Comparison of ENCODE assay signal across 16 cellular contexts in the genomic region with DNA sequence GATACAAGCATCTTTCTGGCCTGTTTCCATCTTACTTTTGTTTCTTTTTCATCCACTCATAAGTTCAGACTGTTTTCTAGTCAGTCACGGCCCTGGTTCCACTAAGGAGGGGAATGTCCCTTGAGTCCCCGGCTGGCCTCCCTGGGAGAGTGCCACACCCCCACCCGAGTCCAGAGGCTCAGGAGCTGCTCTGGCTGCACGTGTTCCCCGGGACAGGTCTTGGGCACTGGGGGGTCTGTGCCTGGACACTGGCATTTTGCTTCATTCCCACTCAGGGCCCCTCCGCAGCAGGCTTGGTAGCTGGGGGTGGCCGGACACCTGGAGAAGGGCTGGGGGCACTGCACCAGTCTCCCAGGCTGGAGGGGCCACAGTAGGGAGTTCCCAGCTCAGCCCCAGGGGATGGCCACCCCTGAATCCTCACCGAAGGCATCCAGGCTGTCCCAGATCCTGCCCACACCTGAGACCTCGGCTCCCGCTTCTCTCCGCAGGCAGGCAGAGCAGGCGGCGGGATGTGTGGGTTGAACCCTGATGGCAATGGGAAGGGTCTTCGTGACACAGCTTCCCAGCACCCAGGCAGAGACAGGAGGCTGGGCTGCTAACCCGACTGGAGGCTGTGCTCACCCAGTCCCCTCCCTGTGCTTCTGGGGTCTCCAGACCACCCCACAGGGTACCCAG.
DNase-seq lines count a peak whose midpoint lies in the region; ATAC-seq and TF ChIP-seq lines count a peak whose summit lies in the region.
"Had no signal": no experiment of that assay in that cellular context is flagged by ENCODE, and none has a peak within 500 bp of the region (broad histone marks: within the 10 kb centered on the region; RNA-seq: fewer than 3 reads in every experiment).

No MANE protein-coding gene starts in this region.

- no peak overlapping the region for H3K4me3 Mint-ChIP-seq in H9
- H3K4me3 Mint-ChIP-seq: CD14-positive monocyte; CD4-positive, alpha-beta memory T cell had no signal

- peaks cover 6 to 8% of the 10 kb centered on the region in 2 experiments for H3K4me1 Mint-ChIP-seq in H9
- H3K4me1 Mint-ChIP-seq: CD4-positive, alpha-beta memory T cell had no signal

- intact Hi-C loops in esophagus muscularis mucosa (cut with DNase I): no loop called here

- H2BK120ac ChIP-seq in neuronal stem cell (ENCODE audit: low read depth, low read length): no peak overlapping the region
- no peak overlapping the region for H2BK120ac ChIP-seq in H9 (ENCODE audit: low read depth, low read length, poor library complexity, severe bottlenecking)

- H3K9me3 Mint-ChIP-seq in H9: peaks cover 0 to 5% of the 10 kb centered on the region in 2 experiments; a peak in 3 of 5 replicates
- H3K9me3 Mint-ChIP-seq: CD4-positive, alpha-beta memory T cell had no signal

- H3K79me2 ChIP-seq in H9 (ENCODE audit: insufficient read depth, low read length): no peaks in the 10 kb centered on the region

- H4K8ac ChIP-seq in neuronal stem cell (ENCODE audit: low read depth, low read length): no peak overlapping the region
- no peak overlapping the region for H4K8ac ChIP-seq in H9 (replicated peaks; ENCODE audit: insufficient read length, low read depth, low read length)

- no peak overlapping the region for H3T11ph ChIP-seq in H9 (ENCODE audit: low read length)

- H2BK5ac ChIP-seq in neuronal stem cell (ENCODE audit: low read length) (peak overlapping the region; percentile 48), H9 (ENCODE audit: insufficient read length, low read length) (no peak overlapping the region)

- H2BK20ac ChIP-seq in H9 (ENCODE audit: low read depth, low read length, poor library complexity, severe bottlenecking): no peak overlapping the region

- no peaks in the 10 kb centered on the region for H3K23me2 ChIP-seq in H9 (ENCODE audit: insufficient read length, low read depth, low read length, poor library complexity, severe bottlenecking)

- no peak for ATAC-seq in HG02759 (IDR thresholded peaks at IDR 0.05; ENCODE audit: unreplicated experiment)

- H3K36me3 ChIP-seq in BLaER1 (no peaks in the 10 kb centered on the region), esophagus muscularis mucosa (no peaks in the 10 kb centered on the region), neuronal stem cell (replicated peaks in 1 of 2; ENCODE audit: control insufficient read depth in 2 of 2, insufficient read depth in 2 of 2, low read length in 2 of 2) (no peaks in the 10 kb centered on the region)
- H3K36me3 ChIP-seq in BLaER1 treated with 17β-estradiol and CSF1 and Interleukin-3, amounts not matched to agents 10 nM and 100 nM: no peaks in the 10 kb centered on the region
- H3K36me3 ChIP-seq: BE2C had no signal

- H3K9me3 ChIP-seq in BLaER1: no peaks in the 10 kb centered on the region
- H3K9me3 ChIP-seq in BLaER1 treated with 17β-estradiol and CSF1 and Interleukin-3, amounts not matched to agents 10 nM and 100 nM (replicated peaks in 1 of 11): no peaks in the 10 kb centered on the region; a peak in 1 of 22 replicates
- no peaks in the 10 kb centered on the region for H3K9me3 ChIP-seq in esophagus muscularis mucosa
- H3K9me3 ChIP-seq in neuronal stem cell (replicated peaks in 1 of 2; ENCODE audit: control insufficient read depth in 2 of 2, insufficient read depth in 1 of 2, low read depth in 1 of 2, low read length in 2 of 2): peaks cover 0 to 1% of the 10 kb centered on the region in 2 donors
- no peaks in the 10 kb centered on the region for H3K9me3 ChIP-seq in H9 (ENCODE audit: control insufficient read depth, low read depth, low read length)
- H3K9me3 ChIP-seq: BE2C had no signal

- H3K79me1 ChIP-seq in neuronal stem cell (ENCODE audit: low read depth, low read length) (no peaks in the 10 kb centered on the region), H9 (ENCODE audit: insufficient read depth, low read depth, low read length, poor library complexity, severe bottlenecking) (no peaks in the 10 kb centered on the region)

- no peak overlapping the region for H4K5ac ChIP-seq in H9 (ENCODE audit: insufficient read length, low read depth, low read length)

- DNase-seq in esophagus muscularis mucosa (ENCODE audit: extremely low spot score) (peak; percentile 79), neuronal stem cell (ENCODE audit: low spot score) (no peak), H9 (no peak)
- DNase-seq in stimulated activated CD4-positive, alpha-beta T cell treated with anti-CD3 and anti-CD28 coated beads, Interleukin-2, amount 100 ng/mL, for 48 hours: no peak
- DNase-seq: CD4-positive, alpha-beta memory T cell; DMS153; DMS79; GDM1; HCEC 1CT had no signal

- H3K27ac Mint-ChIP-seq in H9: no peak overlapping the region
- H3K27ac Mint-ChIP-seq: CD4-positive, alpha-beta memory T cell had no signal

- H3K18ac ChIP-seq in neuronal stem cell (ENCODE audit: low read length) (peak overlapping the region; percentile 39), H9 (ENCODE audit: insufficient read length, low read depth, low read length) (no peak overlapping the region)

- H2AK5ac ChIP-seq in neuronal stem cell (ENCODE audit: low read depth, low read length): peak overlapping the region; percentile 76
- H2AK5ac ChIP-seq in H9 (ENCODE audit: insufficient read length, low read length): no peak overlapping the region

- no peaks in the 10 kb centered on the region; a peak in 1 of 7 replicates for H3K36me3 Mint-ChIP-seq in H9 (ENCODE audit: insufficient read depth in 1 of 3, low read depth in 3 of 3)
- H3K36me3 Mint-ChIP-seq: CD14-positive monocyte; CD4-positive, alpha-beta memory T cell had no signal

- no peak overlapping the region for H3K4me3 ChIP-seq in BLaER1
- H3K4me3 ChIP-seq in BLaER1 treated with 17β-estradiol and CSF1 and Interleukin-3, amounts not matched to agents 10 nM and 100 nM: no peak overlapping the region
- no peak overlapping the region for H3K4me3 ChIP-seq in esophagus muscularis mucosa
- peak overlapping the region in 1 of 2 donors; percentile 30 for H3K4me3 ChIP-seq in neuronal stem cell (ENCODE audit: low read length in 2 of 2)
- H3K4me3 ChIP-seq: GM23248 had no signal

- TF ChIP-seq CTCF in esophagus muscularis mucosa (IDR thresholded peaks at IDR 0.05) (no peak), H9 (conservative IDR thresholded peaks at IDR 0.05) (no peak)

- H4K91ac ChIP-seq in neuronal stem cell (ENCODE audit: low read depth, low read length, poor library complexity) (no peak overlapping the region), H9 (ENCODE audit: insufficient read length, low read depth, low read length) (no peak overlapping the region)

- no peak for TF ChIP-seq POLR2A in esophagus muscularis mucosa (IDR thresholded peaks at IDR 0.05; ENCODE audit: low read depth)

- H3K27me3 ChIP-seq in BLaER1 (no peaks in the 10 kb centered on the region), esophagus muscularis mucosa (peaks cover 0 to 45% (median 0%) of the 10 kb centered on the region in 4 donors), neuronal stem cell (ENCODE audit: control insufficient read depth in 3 of 3, insufficient read depth in 3 of 3, low read depth in 1 of 3, low read length in 3 of 3) (no peaks in the 10 kb centered on the region), H9 (ENCODE audit: insufficient read depth, low read length) (no peaks in the 10 kb centered on the region)
- no peaks in the 10 kb centered on the region for H3K27me3 ChIP-seq in BLaER1 treated with 17β-estradiol and CSF1 and Interleukin-3, amounts not matched to agents 10 nM and 100 nM
- H3K27me3 ChIP-seq: BE2C had no signal

- H3K23ac ChIP-seq in neuronal stem cell (ENCODE audit: low read depth, low read length, poor library complexity) (peak overlapping the region; percentile 8), H9 (ENCODE audit: insufficient read length, low read depth, low read length) (no peak overlapping the region)

- H3K4ac ChIP-seq in neuronal stem cell (ENCODE audit: low read length): no peak overlapping the region
- no peak overlapping the region for H3K4ac ChIP-seq in H9 (ENCODE audit: low read depth, low read length)

- 88% methylated on average over 15 of the region's 15 CpGs for WGBS in esophagus muscularis mucosa
- no CpG with 5 or more reads among the region's 15 CpGs for WGBS in neuronal stem cell (ENCODE audit: extremely low coverage in 2 of 2, insufficient read length in 2 of 2, insufficient replicate concordance in 1 of 2), 2 donors
- no CpG with 5 or more reads among the region's 15 CpGs for WGBS in H9 (ENCODE audit: extremely low coverage, insufficient read length, low lambda C conversion rate)

- peak overlapping the region; percentile 94 for H3K14ac ChIP-seq in neuronal stem cell (ENCODE audit: low read length)
- H3K14ac ChIP-seq in H9 (ENCODE audit: insufficient read depth, low read length): no peak overlapping the region

- peaks cover 89% of the 10 kb centered on the region for H3K4me1 ChIP-seq in BLaER1
- peaks cover 50 to 86% (median 74%) of the 10 kb centered on the region in 10 experiments for H3K4me1 ChIP-seq in BLaER1 treated with 17β-estradiol and CSF1 and Interleukin-3, amounts not matched to agents 10 nM and 100 nM
- peaks cover 3 to 14% (median 10%) of the 10 kb centered on the region in 4 donors for H3K4me1 ChIP-seq in esophagus muscularis mucosa
- peaks cover 2 to 6% of the 10 kb centered on the region in 2 donors for H3K4me1 ChIP-seq in neuronal stem cell (ENCODE audit: control insufficient read depth in 2 of 2, insufficient read depth in 1 of 2, low read depth in 1 of 2, low read length in 2 of 2)
- H3K4me1 ChIP-seq in H9 (ENCODE audit: insufficient read depth, low read length): no peaks in the 10 kb centered on the region

- H2BK15ac ChIP-seq in neuronal stem cell (ENCODE audit: low read length) (peak overlapping the region; percentile 92), H9 (ENCODE audit: low read depth, low read length) (no peak overlapping the region)

- peaks cover 4% of the 10 kb centered on the region for H3K27me3 Mint-ChIP-seq in H9 (ENCODE audit: low read depth)

- H3K4me2 ChIP-seq in BLaER1 (peak overlapping the region; percentile 86), neuronal stem cell (ENCODE audit: insufficient read depth, low read length, poor library complexity, severe bottlenecking) (no peak overlapping the region), H9 (ENCODE audit: insufficient read depth, insufficient read length, low read length) (no peak overlapping the region)
- H3K4me2 ChIP-seq in BLaER1 treated with 17β-estradiol and CSF1 and Interleukin-3, amounts not matched to agents 10 nM and 100 nM: peak overlapping the region in 10 of 11 experiments; percentile 80 to 96 (median 88); a peak in 21 of 22 replicates

- H2BK12ac ChIP-seq in neuronal stem cell (ENCODE audit: low read length): peak overlapping the region; percentile 30
- H2BK12ac ChIP-seq in H9 (ENCODE audit: insufficient read length, low read depth, low read length): no peak overlapping the region

- TF ChIP-seq EP300 in esophagus muscularis mucosa (IDR thresholded peaks at IDR 0.05): no peak

- H3K9ac ChIP-seq in BLaER1: no peak overlapping the region
- peak overlapping the region in 2 of 11 experiments; percentile 10 to 37; a peak in 1 of 22 replicates for H3K9ac ChIP-seq in BLaER1 treated with 17β-estradiol and CSF1 and Interleukin-3, amounts not matched to agents 10 nM and 100 nM
- no peak overlapping the region for H3K9ac ChIP-seq in neuronal stem cell (ENCODE audit: low read depth, low read length, poor library complexity)
- H3K9ac ChIP-seq in H9 (ENCODE audit: extremely low read depth, insufficient read length, low read length): no peak overlapping the region
- H3K9ac ChIP-seq: GM23248 had no signal

- H2AFZ ChIP-seq in neuronal stem cell (ENCODE audit: low read length): no peak overlapping the region
- H2AFZ ChIP-seq in H9 (ENCODE audit: low read length): no peak overlapping the region
- H2AFZ ChIP-seq: GM23248 had no signal

- H3K56ac ChIP-seq in H9 (ENCODE audit: insufficient read length, low read depth, low read length): no peak overlapping the region

- H4K20me1 ChIP-seq in BLaER1: no peaks in the 10 kb centered on the region
- no peaks in the 10 kb centered on the region for H4K20me1 ChIP-seq in BLaER1 treated with 17β-estradiol and CSF1 and Interleukin-3, amounts not matched to agents 10 nM and 100 nM
- H4K20me1 ChIP-seq in H9 (ENCODE audit: control insufficient read depth, insufficient read depth, insufficient read length): no peaks in the 10 kb centered on the region

- peak overlapping the region; percentile 31 for H3K27ac ChIP-seq in BLaER1
- peak overlapping the region in 7 of 11 experiments; percentile 3 to 93 (median 45); a peak in 8 of 22 replicates for H3K27ac ChIP-seq in BLaER1 treated with 17β-estradiol and CSF1 and Interleukin-3, amounts not matched to agents 10 nM and 100 nM
- H3K27ac ChIP-seq in esophagus muscularis mucosa (replicated peaks in 1 of 4): no peak overlapping the region
- no peak overlapping the region for H3K27ac ChIP-seq in neuronal stem cell (replicated peaks; ENCODE audit: low read length)
- H3K27ac ChIP-seq in H9 (ENCODE audit: insufficient read length, low read depth, low read length): no peak overlapping the region
- H3K27ac ChIP-seq: GM23248, HL-60 had no signal

Comparison
In these comparisons a context has a peak if more than half of its experiments do, and no peak if none do; other contexts are left out.
1. H3K27ac ChIP-seq: peak in BLaER1 (single experiment) and BLaER1 treated with 17β-estradiol and CSF1 and Interleukin-3, amounts not matched to agents 10 nM and 100 nM (7 of 11); none in esophagus muscularis mucosa (0 of 4), neuronal stem cell (single experiment) and H9 (single experiment).
2. H3K4me2 ChIP-seq: peak in BLaER1 (single experiment) and BLaER1 treated with 17β-estradiol and CSF1 and Interleukin-3, amounts not matched to agents 10 nM and 100 nM (10 of 11); none in neuronal stem cell (single experiment) and H9 (single experiment).